24 cellular contexts compared by ENCODE assay signal in the genomic region with DNA sequence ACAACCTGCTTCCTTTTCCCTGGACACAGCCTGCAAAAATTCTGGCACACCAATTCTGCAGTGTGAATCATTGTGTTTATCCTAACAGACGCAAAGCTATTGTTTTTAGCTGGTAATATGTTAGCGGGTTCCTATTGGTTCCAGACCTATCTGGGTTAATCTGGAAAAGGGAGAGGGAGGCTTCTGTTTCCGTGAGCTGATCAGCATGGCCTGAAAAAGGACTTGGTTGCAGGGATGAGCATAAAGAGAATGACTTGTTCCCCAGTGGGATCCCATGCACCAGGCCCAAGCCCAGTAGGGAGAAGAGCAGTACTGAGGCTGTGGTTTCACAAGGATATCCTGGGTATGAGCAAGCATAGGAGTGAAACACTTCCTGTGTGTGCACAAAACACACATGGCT.
A peak's percentile ranks its signal among the peaks of the same experiment; 100 is the strongest.
DNase-seq lines count a peak whose midpoint lies in the region; ATAC-seq and TF ChIP-seq lines count a peak whose summit lies in the region.
"Had no signal": no experiment of that assay in that cellular context is flagged by ENCODE, and none has a peak within 500 bp of the region (broad histone marks: within the 10 kb centered on the region; RNA-seq: fewer than 3 reads in every experiment).

No MANE protein-coding gene starts in this region.

- H3K27ac ChIP-seq in sigmoid colon, result no peak overlapping the region
- H3K27ac ChIP-seq in gastrocnemius medialis, result no peak overlapping the region
- H3K27ac ChIP-seq in esophagus muscularis mucosa (replicated peaks in 1 of 4), result no peak overlapping the region
- H3K27ac ChIP-seq: pancreas, Peyer's patch, right atrium auricular region had no signal

- in situ Hi-C loops in G401 (cut with HindIII; ENCODE audit: low sequenced_read_pairs) (no loop called here), gastrocnemius medialis (cut with MboI; ENCODE audit: low sequenced_read_pairs in 4 of 4) (no loop called here)

- ATAC-seq in gastrocnemius medialis, result no peak
- ATAC-seq: left lobe of liver; natural killer cell treated with Interleukin-12 subunit alpha and Interleukin-12 subunit beta and Interleukin-15 and Interleukin-18, amount 100 ng/mL, for 72 hours had no signal

- DNase-seq in AG10803 (ENCODE audit: low read depth) (peak; percentile 19), G401 (ENCODE audit: low spot score) (peak; percentile 9), UCSD-AML1 (lab: John Stamatoyannopoulos, UW; ENCODE audit: unreplicated experiment) (peak; percentile 14), fibroblast of the aortic adventitia (ENCODE audit: low read depth) (peak; percentile 34), sigmoid colon (no peak), gastrocnemius medialis (no peak), esophagus muscularis mucosa (ENCODE audit: extremely low spot score) (no peak), HuH-7 (ENCODE audit: low spot score) (no peak)
- DNase-seq: ACHN; activated CD4-positive, alpha-beta T cell treated with anti-CD3 and anti-CD28 coated beads for 4 hours; activated naive CD4-positive, alpha-beta T cell treated with anti-CD3 and anti-CD28 coated beads for 36 hours; activated T-cell treated with anti-CD3 and anti-CD28 coated beads, Interleukin-2, amount 50 U/mL, for 48 hours; CD4-positive, alpha-beta T cell; H7; NCI-H1092 treated with DMSO at 0.1 percent for 48 hours; NCI-H1930; NCI-H526 treated with DMSO at 0.1 percent for 48 hours; pancreas; Peyer's patch; stimulated activated CD4-positive, alpha-beta T cell treated with anti-CD3 and anti-CD28 coated beads, Interleukin-4, amount 100 ng/mL, for 4 hours; stimulated activated naive CD4-positive, alpha-beta T cell had no signal

- intact Hi-C loops in sigmoid colon (cut with DNase I), result no loop called here
- intact Hi-C loops in gastrocnemius medialis (cut with DNase I; ENCODE audit: low total_unique reads), result no loop called here
- intact Hi-C loops in esophagus muscularis mucosa (cut with DNase I), result no loop called here

- no peak for TF ChIP-seq CTCF in AG10803 (conservative IDR thresholded peaks at IDR 0.05; ENCODE audit: low read length)
- no peak for TF ChIP-seq CTCF in fibroblast of the aortic adventitia (IDR thresholded peaks at IDR 0.05; ENCODE audit: insufficient read depth, low read length)
- TF ChIP-seq CTCF in sigmoid colon (IDR thresholded peaks at IDR 0.05), result no peak
- no peak for TF ChIP-seq CTCF in gastrocnemius medialis (IDR thresholded peaks at IDR 0.05 in 4 of 5, conservative IDR thresholded peaks at IDR 0.05 in 1 of 5)
- no peak for TF ChIP-seq CTCF in esophagus muscularis mucosa (IDR thresholded peaks at IDR 0.05)

- H3K9me3 ChIP-seq in sigmoid colon, result no peaks in the 10 kb centered on the region
- H3K9me3 ChIP-seq in gastrocnemius medialis, result no peaks in the 10 kb centered on the region
- no peaks in the 10 kb centered on the region for H3K9me3 ChIP-seq in esophagus muscularis mucosa
- H3K9me3 ChIP-seq: pancreas, Peyer's patch, right atrium auricular region had no signal

- no peak for TF ChIP-seq EP300 in sigmoid colon (IDR thresholded peaks at IDR 0.05)
- TF ChIP-seq EP300 in esophagus muscularis mucosa (IDR thresholded peaks at IDR 0.05), result no peak

- TF ChIP-seq POLR2A in sigmoid colon (IDR thresholded peaks at IDR 0.05), result no peak
- TF ChIP-seq POLR2A in gastrocnemius medialis (IDR thresholded peaks at IDR 0.05), result no peak
- no peak for TF ChIP-seq POLR2A in esophagus muscularis mucosa (IDR thresholded peaks at IDR 0.05; ENCODE audit: low read depth)

- 57 to 74% methylated on average over 3 of the region's 3 CpGs for WGBS in sigmoid colon, 2 donors
- 52% methylated on average over 3 of the region's 3 CpGs for WGBS in esophagus muscularis mucosa

- no peak overlapping the region for H3K4me3 ChIP-seq in AG10803 (ENCODE audit: low read length)
- H3K4me3 ChIP-seq in fibroblast of the aortic adventitia (ENCODE audit: low read depth, low read length), result no peak overlapping the region
- H3K4me3 ChIP-seq in sigmoid colon, result no peak overlapping the region
- no peak overlapping the region for H3K4me3 ChIP-seq in gastrocnemius medialis
- H3K4me3 ChIP-seq in esophagus muscularis mucosa, result no peak overlapping the region
- H3K4me3 ChIP-seq: pancreas, Peyer's patch, right atrium auricular region had no signal

- H3K27me3 ChIP-seq in sigmoid colon (no peaks in the 10 kb centered on the region), gastrocnemius medialis (no peaks in the 10 kb centered on the region), esophagus muscularis mucosa (no peaks in the 10 kb centered on the region)
- H3K27me3 ChIP-seq: pancreas, Peyer's patch, right atrium auricular region had no signal

- H3K36me3 ChIP-seq in sigmoid colon, result no peaks in the 10 kb centered on the region
- H3K36me3 ChIP-seq in gastrocnemius medialis, result no peaks in the 10 kb centered on the region
- H3K36me3 ChIP-seq in esophagus muscularis mucosa, result no peaks in the 10 kb centered on the region
- H3K36me3 ChIP-seq: pancreas, Peyer's patch, right atrium auricular region had no signal

- no peaks in the 10 kb centered on the region for H3K4me1 ChIP-seq in sigmoid colon
- H3K4me1 ChIP-seq in gastrocnemius medialis, result no peaks in the 10 kb centered on the region
- H3K4me1 ChIP-seq in esophagus muscularis mucosa, result peaks cover 0 to 18% (median 10%) of the 10 kb centered on the region in 4 donors
- H3K4me1 ChIP-seq: pancreas, Peyer's patch, right atrium auricular region had no signal

Comparison
In these comparisons a context has a peak if more than half of its experiments do, and no peak if none do; other contexts are left out.
1. DNase-seq: peak in AG10803 (single experiment), G401 (single experiment), UCSD-AML1 (single experiment) and fibroblast of the aortic adventitia (single experiment); none in sigmoid colon (single experiment), gastrocnemius medialis (0 of 2), esophagus muscularis mucosa (single experiment) and HuH-7 (single experiment).